17 cellular contexts compared by ENCODE assay signal in genomic region chr14:101118746-101119610, GRCh38.
DNase-seq lines count a peak whose midpoint lies in the region; ATAC-seq and TF ChIP-seq lines count a peak whose summit lies in the region.
"Had no signal": no experiment of that assay in that cellular context is flagged by ENCODE, and none has a peak within 500 bp of the region (broad histone marks: within the 10 kb centered on the region; RNA-seq: fewer than 3 reads in every experiment).

No MANE protein-coding gene starts in this region.

- H3K36me3 Mint-ChIP-seq in activated naive CD4-positive, alpha-beta T cell treated with anti-CD3 and anti-CD28 coated beads, Interleukin-2, amount 50 U/mL, for 24 hours = no peaks in the 10 kb centered on the region
- no peaks in the 10 kb centered on the region for H3K36me3 Mint-ChIP-seq in activated naive CD4-positive, alpha-beta T cell treated with anti-CD3 and anti-CD28 coated beads, Interleukin-2, amount 10 ng/mL, durations not matched to agents 7 days and 5 days
- no peaks in the 10 kb centered on the region for H3K36me3 Mint-ChIP-seq in naive thymus-derived CD8-positive, alpha-beta T cell
- no peaks in the 10 kb centered on the region for H3K36me3 Mint-ChIP-seq in type B pancreatic cell
- H3K36me3 Mint-ChIP-seq: activated naive CD4-positive, alpha-beta T cell treated with anti-CD3 and anti-CD28 coated beads, Interleukin-2, amount 50 U/mL, for 72 hours had no signal

- TF ChIP-seq CTCF in fibroblast of mammary gland (conservative IDR thresholded peaks at IDR 0.05; ENCODE audit: control insufficient read depth, insufficient read depth, low read depth, low read length) (no peak), type B pancreatic cell (conservative IDR thresholded peaks at IDR 0.05) (no peak), coronary artery (IDR thresholded peaks at IDR 0.05) (no peak)

- H3K27ac ChIP-seq in coronary artery = no peak overlapping the region
- H3K27ac ChIP-seq: vagina, VCaP had no signal

- no peak overlapping the region for H3K4me3 Mint-ChIP-seq in activated naive CD4-positive, alpha-beta T cell treated with anti-CD3 and anti-CD28 coated beads, Interleukin-2, amount 50 U/mL, for 24 hours
- no peak overlapping the region for H3K4me3 Mint-ChIP-seq in activated naive CD4-positive, alpha-beta T cell treated with anti-CD3 and anti-CD28 coated beads, Interleukin-2, amount 10 ng/mL, durations not matched to agents 7 days and 5 days
- peak overlapping the region in 6 of 10 donors; percentile 20 to 56 (median 47) for H3K4me3 Mint-ChIP-seq in naive thymus-derived CD8-positive, alpha-beta T cell
- no peak overlapping the region for H3K4me3 Mint-ChIP-seq in type B pancreatic cell
- H3K4me3 Mint-ChIP-seq: central memory CD8-positive, alpha-beta T cell had no signal

- TF ChIP-seq POLR2A in erythroblast (IDR thresholded peaks at IDR 0.05; ENCODE audit: low read length) = no peak

- DNase-seq in activated naive CD4-positive, alpha-beta T cell treated with anti-CD3 and anti-CD28 coated beads, Interleukin-2, amount 10 ng/mL, durations not matched to agents 7 days and 5 days = no peak
- DNase-seq in fibroblast of mammary gland (ENCODE audit: low read depth) (peak; percentile 30), type B pancreatic cell (ENCODE audit: extremely low spot score, unreplicated experiment) (peak; percentile 62), coronary artery (ENCODE audit: low spot score) (no peak), erythroblast (lab: John Stamatoyannopoulos, UW) (no peak)
- no peak for DNase-seq in naive thymus-derived CD8-positive, alpha-beta T cell
- DNase-seq: ACHN; Calu3; NCI-H1105 treated with DMSO at 0.1 percent for 48 hours; NCI-H226; stimulated activated CD4-positive, alpha-beta T cell treated with anti-CD3 and anti-CD28 coated beads, Interleukin-4, amount 100 ng/mL, for 24 hours had no signal

- ATAC-seq in naive thymus-derived CD8-positive, alpha-beta T cell = no peak
- no peak for ATAC-seq in HG03571 (IDR thresholded peaks at IDR 0.05; ENCODE audit: unreplicated experiment)
- ATAC-seq: activated naive CD4-positive, alpha-beta T cell treated with anti-CD3 and anti-CD28 coated beads, Interleukin-2, amount 50 U/mL, for 72 hours had no signal

- POLR2A ChIA-PET in naive thymus-derived CD8-positive, alpha-beta T cell (lab: Charles Lee) = no interaction called here

- H3K4me1 Mint-ChIP-seq in activated naive CD4-positive, alpha-beta T cell treated with anti-CD3 and anti-CD28 coated beads, Interleukin-2, amount 50 U/mL, for 24 hours = peaks cover 19% of the 10 kb centered on the region
- H3K4me1 Mint-ChIP-seq in activated naive CD4-positive, alpha-beta T cell treated with anti-CD3 and anti-CD28 coated beads, Interleukin-2, amount 10 ng/mL, durations not matched to agents 7 days and 5 days = peaks cover 17% of the 10 kb centered on the region
- peaks cover 12 to 35% (median 28%) of the 10 kb centered on the region in 4 donors for H3K4me1 Mint-ChIP-seq in naive thymus-derived CD8-positive, alpha-beta T cell
- H3K4me1 Mint-ChIP-seq in type B pancreatic cell (ENCODE audit: unreplicated experiment) = peaks cover 25% of the 10 kb centered on the region
- H3K4me1 Mint-ChIP-seq: central memory CD8-positive, alpha-beta T cell had no signal

- H3K4me3 ChIP-seq in fibroblast of mammary gland (ENCODE audit: control insufficient read depth, low read depth, low read length) (no peak overlapping the region), coronary artery (no peak overlapping the region)
- H3K4me3 ChIP-seq: vagina had no signal

- H3K9me3 Mint-ChIP-seq in activated naive CD4-positive, alpha-beta T cell treated with anti-CD3 and anti-CD28 coated beads, Interleukin-2, amount 50 U/mL, for 24 hours = no peaks in the 10 kb centered on the region
- no peaks in the 10 kb centered on the region for H3K9me3 Mint-ChIP-seq in activated naive CD4-positive, alpha-beta T cell treated with anti-CD3 and anti-CD28 coated beads, Interleukin-2, amount 10 ng/mL, durations not matched to agents 7 days and 5 days
- peaks cover 0 to 3% (median 0%) of the 10 kb centered on the region in 9 donors for H3K9me3 Mint-ChIP-seq in naive thymus-derived CD8-positive, alpha-beta T cell
- no peaks in the 10 kb centered on the region for H3K9me3 Mint-ChIP-seq in type B pancreatic cell
- H3K9me3 Mint-ChIP-seq: activated naive CD4-positive, alpha-beta T cell treated with anti-CD3 and anti-CD28 coated beads, Interleukin-2, amount 50 U/mL, for 72 hours; central memory CD8-positive, alpha-beta T cell had no signal

- H3K27ac Mint-ChIP-seq in activated naive CD4-positive, alpha-beta T cell treated with anti-CD3 and anti-CD28 coated beads, Interleukin-2, amount 50 U/mL, for 24 hours = peak overlapping the region; percentile 41
- no peak overlapping the region for H3K27ac Mint-ChIP-seq in activated naive CD4-positive, alpha-beta T cell treated with anti-CD3 and anti-CD28 coated beads, Interleukin-2, amount 10 ng/mL, durations not matched to agents 7 days and 5 days
- peak overlapping the region in 4 of 10 donors; percentile 7 to 63 (median 52) for H3K27ac Mint-ChIP-seq in naive thymus-derived CD8-positive, alpha-beta T cell
- H3K27ac Mint-ChIP-seq in type B pancreatic cell = no peak overlapping the region

- CTCF ChIA-PET in activated naive CD4-positive, alpha-beta T cell treated with anti-CD3 and anti-CD28 coated beads, Interleukin-2, amount 10 ng/mL, durations not matched to agents 7 days and 5 days (lab: Charles Lee) = no interaction called here

- H3K27me3 Mint-ChIP-seq in activated naive CD4-positive, alpha-beta T cell treated with anti-CD3 and anti-CD28 coated beads, Interleukin-2, amount 50 U/mL, for 24 hours = no peaks in the 10 kb centered on the region
- H3K27me3 Mint-ChIP-seq in activated naive CD4-positive, alpha-beta T cell treated with anti-CD3 and anti-CD28 coated beads, Interleukin-2, amount 10 ng/mL, durations not matched to agents 7 days and 5 days = peaks cover 27% of the 10 kb centered on the region
- H3K27me3 Mint-ChIP-seq in naive thymus-derived CD8-positive, alpha-beta T cell = peaks cover 1 to 43% (median 9%) of the 10 kb centered on the region in 5 donors
- peaks cover 17% of the 10 kb centered on the region for H3K27me3 Mint-ChIP-seq in type B pancreatic cell

Comparison
In these comparisons a context has a peak if more than half of its experiments do, and no peak if none do; other contexts are left out.
1. H3K4me3 Mint-ChIP-seq: peak in naive thymus-derived CD8-positive, alpha-beta T cell (6 of 10); none in activated naive CD4-positive, alpha-beta T cell treated with anti-CD3 and anti-CD28 coated beads, Interleukin-2, amount 50 U/mL, for 24 hours (single experiment), activated naive CD4-positive, alpha-beta T cell treated with anti-CD3 and anti-CD28 coated beads, Interleukin-2, amount 10 ng/mL, durations not matched to agents 7 days and 5 days (single experiment) and type B pancreatic cell (single experiment).
2. DNase-seq: peak in fibroblast of mammary gland (single experiment) and type B pancreatic cell (single experiment); none in activated naive CD4-positive, alpha-beta T cell treated with anti-CD3 and anti-CD28 coated beads, Interleukin-2, amount 10 ng/mL, durations not matched to agents 7 days and 5 days (single experiment), naive thymus-derived CD8-positive, alpha-beta T cell (0 of 10), coronary artery (single experiment) and erythroblast (0 of 2).